Comparison of ENCODE assay signal across 8 cellular contexts in genomic region chr12:109879332-109880048, GRCh38. TPM values are rescaled to one million over a fixed set of nuclear protein-coding genes. Genes with fewer than 3 reads are reported as not detected.
DNase-seq lines count a peak whose midpoint lies in the region; ATAC-seq lines count a peak whose summit lies in the region.

No MANE protein-coding gene starts in this region.

- ATAC-seq in activated T-cell treated with anti-CD3 and anti-CD28 coated beads, Interleukin-2, amount 50 U/mL, for 4 hours: no peak
- no peak for ATAC-seq in activated naive CD4-positive, alpha-beta T cell treated with anti-CD3 and anti-CD28 coated beads, Interleukin-2, amount 50 U/mL, for 72 hours
- ATAC-seq in stimulated activated naive B cell treated with anti-CD40 and anti-IgM and Interleukin-4, amounts not matched to agents 10 μg/mL and 1 μg/mL and 100 μg/mL, for 72 hours (replicated peaks): no peak
- no peak for ATAC-seq in GM21423 (IDR thresholded peaks at IDR 0.05; ENCODE audit: unreplicated experiment)

- H3K9me3 Mint-ChIP-seq in activated T-cell treated with anti-CD3 and anti-CD28 coated beads, Interleukin-2, amount 50 U/mL, for 4 hours: no peaks in the 10 kb centered on the region
- no peaks in the 10 kb centered on the region for H3K9me3 Mint-ChIP-seq in activated naive CD4-positive, alpha-beta T cell treated with anti-CD3 and anti-CD28 coated beads, Interleukin-2, amount 50 U/mL, for 72 hours
- no peaks in the 10 kb centered on the region for H3K9me3 Mint-ChIP-seq in stimulated activated naive B cell treated with anti-CD40 and anti-IgM and Interleukin-4, amounts not matched to agents 10 μg/mL and 1 μg/mL and 100 μg/mL, for 72 hours

- H3K27me3 ChIP-seq in iPS-18a (ENCODE audit: control insufficient read depth, insufficient read depth, low read length): peaks cover 8% of the 10 kb centered on the region

- H3K4me3 ChIP-seq in iPS-18a (ENCODE audit: low read length): peak overlapping the region; percentile 89

- H3K36me3 Mint-ChIP-seq in activated T-cell treated with anti-CD3 and anti-CD28 coated beads, Interleukin-2, amount 50 U/mL, for 4 hours (ENCODE audit: insufficient read depth): peaks cover 2% of the 10 kb centered on the region
- H3K36me3 Mint-ChIP-seq in activated naive CD4-positive, alpha-beta T cell treated with anti-CD3 and anti-CD28 coated beads, Interleukin-2, amount 50 U/mL, for 72 hours: no peaks in the 10 kb centered on the region
- H3K36me3 Mint-ChIP-seq in stimulated activated naive B cell treated with anti-CD40 and anti-IgM and Interleukin-4, amounts not matched to agents 10 μg/mL and 1 μg/mL and 100 μg/mL, for 72 hours: no peaks in the 10 kb centered on the region

- H3K4me1 Mint-ChIP-seq in activated T-cell treated with anti-CD3 and anti-CD28 coated beads, Interleukin-2, amount 50 U/mL, for 4 hours (ENCODE audit: low read depth): peaks cover 58% of the 10 kb centered on the region
- peaks cover 52 to 66% of the 10 kb centered on the region in 2 donors for H3K4me1 Mint-ChIP-seq in stimulated activated naive B cell treated with anti-CD40 and anti-IgM and Interleukin-4, amounts not matched to agents 10 μg/mL and 1 μg/mL and 100 μg/mL, for 72 hours

- no peak overlapping the region for H3K27ac ChIP-seq in iPS-18a (ENCODE audit: low read length)

- H3K9me3 ChIP-seq in iPS-18a (ENCODE audit: control insufficient read depth, low read depth, low read length): no peaks in the 10 kb centered on the region

- peaks cover 21% of the 10 kb centered on the region for H3K4me1 ChIP-seq in iPS-18a (ENCODE audit: control insufficient read depth, low read depth, low read length)

- H3K9ac ChIP-seq in iPS-18a (ENCODE audit: low read length): peak overlapping the region; percentile 47

- no peak for DNase-seq in activated T-cell treated with anti-CD3 and anti-CD28 coated beads, Interleukin-2, amount 50 U/mL, for 4 hours
- DNase-seq in activated T-cell treated with anti-CD3 and anti-CD28 coated beads, Interleukin-2, amount 50 U/mL, for 48 hours: no peak
- DNase-seq in activated naive CD4-positive, alpha-beta T cell treated with anti-CD3 and anti-CD28 coated beads, Interleukin-2, amount 50 U/mL, for 72 hours (ENCODE audit: low spot score in 2 of 2): no peak
- no peak for DNase-seq in stimulated activated naive B cell treated with anti-CD40 and anti-IgM and Interleukin-4, amounts not matched to agents 10 μg/mL and 1 μg/mL and 100 μg/mL, for 72 hours
- no peak for DNase-seq in T1000 (lab: John Stamatoyannopoulos, UW)
- DNase-seq in GM19238 (ENCODE audit: insufficient read length, low spot score): no peak

- H3K27me3 Mint-ChIP-seq in activated T-cell treated with anti-CD3 and anti-CD28 coated beads, Interleukin-2, amount 50 U/mL, for 4 hours (ENCODE audit: low read depth): no peaks in the 10 kb centered on the region
- H3K27me3 Mint-ChIP-seq in stimulated activated naive B cell treated with anti-CD40 and anti-IgM and Interleukin-4, amounts not matched to agents 10 μg/mL and 1 μg/mL and 100 μg/mL, for 72 hours: no peaks in the 10 kb centered on the region

- no peaks in the 10 kb centered on the region for H3K36me3 ChIP-seq in iPS-18a (ENCODE audit: control insufficient read depth, low read depth, low read length)

- H3K27ac Mint-ChIP-seq in activated naive CD4-positive, alpha-beta T cell treated with anti-CD3 and anti-CD28 coated beads, Interleukin-2, amount 50 U/mL, for 72 hours: peak overlapping the region; percentile 93 to 97
- H3K27ac Mint-ChIP-seq in stimulated activated naive B cell treated with anti-CD40 and anti-IgM and Interleukin-4, amounts not matched to agents 10 μg/mL and 1 μg/mL and 100 μg/mL, for 72 hours: peak overlapping the region; percentile 94

- peak overlapping the region; percentile 96 for H3K4me3 Mint-ChIP-seq in activated T-cell treated with anti-CD3 and anti-CD28 coated beads, Interleukin-2, amount 50 U/mL, for 4 hours
- peak overlapping the region; percentile 96 to 98 for H3K4me3 Mint-ChIP-seq in stimulated activated naive B cell treated with anti-CD40 and anti-IgM and Interleukin-4, amounts not matched to agents 10 μg/mL and 1 μg/mL and 100 μg/mL, for 72 hours

RNA-seq across cellular contexts. Expression of gene GLTP, which starts 0.9 kb away (rescaled TPM):
- total RNA-seq in activated T-cell treated with anti-CD3 and anti-CD28 coated beads, Interleukin-2, amount 50 U/mL, for 4 hours: 10 to 100 TPM; 38.8 to 44.7 (median 40.0) TPM
- 10 to 100 TPM; 22.2 to 24.9 TPM for total RNA-seq in activated naive CD4-positive, alpha-beta T cell treated with anti-CD3 and anti-CD28 coated beads, Interleukin-2, amount 50 U/mL, for 72 hours

RNA-seq across cellular contexts. Expression of gene TCHP, which starts 20.6 kb away (rescaled TPM):
- 10 to 100 TPM; 25.4 to 27.9 (median 25.4) TPM for total RNA-seq in activated T-cell treated with anti-CD3 and anti-CD28 coated beads, Interleukin-2, amount 50 U/mL, for 4 hours
- 10 to 100 TPM; 14.9 to 18.3 TPM for total RNA-seq in activated naive CD4-positive, alpha-beta T cell treated with anti-CD3 and anti-CD28 coated beads, Interleukin-2, amount 50 U/mL, for 72 hours

RNA-seq across cellular contexts. Expression of gene TRPV4, which starts 46.3 kb away (rescaled TPM):
- not detected for total RNA-seq in activated T-cell treated with anti-CD3 and anti-CD28 coated beads, Interleukin-2, amount 50 U/mL, for 4 hours
- not detected for total RNA-seq in activated naive CD4-positive, alpha-beta T cell treated with anti-CD3 and anti-CD28 coated beads, Interleukin-2, amount 50 U/mL, for 72 hours
